11 cellular contexts compared by ENCODE assay signal in genomic region chr7:1693419-1693990, GRCh38. TPM values are rescaled to one million over a fixed set of nuclear protein-coding genes. Genes with fewer than 3 reads are reported as not detected.
DNase-seq lines count a peak whose midpoint lies in the region; ATAC-seq and TF ChIP-seq lines count a peak whose summit lies in the region.
"Had no signal": no experiment of that assay in that cellular context is flagged by ENCODE, and none has a peak within 500 bp of the region (broad histone marks: within the 10 kb centered on the region; RNA-seq: fewer than 3 reads in every experiment).

No MANE protein-coding gene starts in this region.

- ATAC-seq in GM19035 (IDR thresholded peaks at IDR 0.05; ENCODE audit: unreplicated experiment), result no peak

- peak overlapping the region in 3 of 5 experiments; percentile 94 to 98 (median 97) for H3K27ac Mint-ChIP-seq in brain
- no peak overlapping the region for H3K27ac Mint-ChIP-seq in HFFc6

- H3K4me3 Mint-ChIP-seq in brain (peak overlapping the region in 1 of 5 experiments; percentile 23), HFFc6 (no peak overlapping the region)

- DNase-seq in DMS79 treated with DMSO at 0.1 percent for 48 hours (lab: John Stamatoyannopoulos, UW) (peak; percentile 32), LHCN-M2 (ENCODE audit: low read depth) (peak; percentile 24), nucleus accumbens (lab: John Stamatoyannopoulos, UW) (peak in 35 of 56 donors; percentile 8 to 79 (median 38)), activated gamma-delta T cell (lab: John Stamatoyannopoulos, UW) (no peak), foreskin melanocyte (no peak), HFFc6 (no peak)
- DNase-seq: central memory CD4-positive, alpha-beta T cell; NCI-H446 treated with DMSO at 0.1 percent for 48 hours; SW 1271 had no signal

- H3K9me3 Mint-ChIP-seq in brain (peaks cover 4 to 7% (median 6%) of the 10 kb centered on the region in 5 experiments), HFFc6 (no peaks in the 10 kb centered on the region)

- H3K36me3 Mint-ChIP-seq in brain (peaks cover 24% of the 10 kb centered on the region), HFFc6 (ENCODE audit: low read depth) (no peaks in the 10 kb centered on the region)

- TF ChIP-seq CTCF in brain (conservative IDR thresholded peaks at IDR 0.05), result no peak
- no peak for TF ChIP-seq CTCF in HFFc6 (IDR thresholded peaks at IDR 0.05)

- H3K4me1 Mint-ChIP-seq in brain (peaks cover 82% of the 10 kb centered on the region), HFFc6 (ENCODE audit: low read depth) (no peaks in the 10 kb centered on the region)

- H3K27me3 Mint-ChIP-seq in brain (no peaks in the 10 kb centered on the region), HFFc6 (ENCODE audit: insufficient read depth) (peaks cover 1% of the 10 kb centered on the region; the same call in 1 of the 2 replicates)

RNA-seq across cellular contexts. Expression of gene ELFN1, which starts 23.4 kb away (rescaled TPM):
- total RNA-seq in LHCN-M2 (2014; rRNA removed), result not detected in 2 replicates
- polyA plus RNA-seq in LHCN-M2 (2012), result not detected
- 1.2 TPM for polyA plus RNA-seq in brain (ENCODE audit: insufficient read depth, low read depth, low replicate concordance)
- 1 to 10 TPM; 1.5 to 4.2 (median 1.6) TPM for total RNA-seq in HFFc6 (2021; fragmentation: NEBNext Ultra II Directional; extraction: Animal tissue kit (Norgen Biotek cat#: 25700))

Comparison
In these comparisons a context has a peak if more than half of its experiments do, and no peak if none do; other contexts are left out.
1. DNase-seq: peak in DMS79 treated with DMSO at 0.1 percent for 48 hours (single experiment), LHCN-M2 (single experiment) and nucleus accumbens (35 of 56); none in activated gamma-delta T cell (single experiment), foreskin melanocyte (single experiment) and HFFc6 (single experiment).